27 cellular contexts compared by ENCODE assay signal in genomic region chr6:93849857-93850256, GRCh38.
DNase-seq lines count a peak whose midpoint lies in the region; TF ChIP-seq lines count a peak whose summit lies in the region.
"Had no signal": no experiment of that assay in that cellular context is flagged by ENCODE, and none has a peak within 500 bp of the region (broad histone marks: within the 10 kb centered on the region; RNA-seq: fewer than 3 reads in every experiment).

No MANE protein-coding gene starts in this region.

- H3K4me3 ChIP-seq in MG63: no peak overlapping the region
- no peak overlapping the region for H3K4me3 ChIP-seq in brain microvascular endothelial cell (ENCODE audit: low read depth, low read length)
- H3K4me3 ChIP-seq: adrenal gland, colonic mucosa, PC-9, prostate gland had no signal

- DNase-seq in MG63: peak; percentile 3
- peak; percentile 10 for DNase-seq in brain microvascular endothelial cell
- peak; percentile 2 for DNase-seq in left kidney (ENCODE audit: low read depth, low spot score)
- DNase-seq in smooth muscle cell of the brain vasculature (ENCODE audit: low read depth, low spot score): peak; percentile 49
- DNase-seq in NCI-H2227 (lab: John Stamatoyannopoulos, UW; ENCODE audit: unreplicated experiment): no peak
- DNase-seq in foreskin melanocyte: no peak
- DNase-seq in hepatic stellate cell (ENCODE audit: low spot score): no peak
- DNase-seq: activated CD8-positive, alpha-beta T cell treated with anti-CD3 and anti-CD28 coated beads, Interleukin-2, amount 10 ng/mL, durations not matched to agents 7 days and 5 days; activated naive CD4-positive, alpha-beta T cell treated with anti-CD3 and anti-CD28 coated beads for 36 hours; adrenal gland; Caco-2; colonic mucosa; DMS79; effector CD8-positive, alpha-beta T cell; HFFc6; islet precursor cell; KBM-7; left ventricle myocardium superior; naive B cell; NCI-H1105; NCI-H187 treated with DMSO at 0.1 percent for 48 hours; NCI-H526; nucleus accumbens; PC-9; T-helper 2 cell had no signal

- H3K27me3 ChIP-seq in MG63: no peaks in the 10 kb centered on the region
- no peaks in the 10 kb centered on the region for H3K27me3 ChIP-seq in brain microvascular endothelial cell (replicated peaks)
- H3K27me3 ChIP-seq: adrenal gland, colonic mucosa had no signal

- H3K27ac ChIP-seq in brain microvascular endothelial cell: no peak overlapping the region
- H3K27ac ChIP-seq: adrenal gland, colonic mucosa, epithelial cell of prostate, PC-9, prostate gland had no signal

- in situ Hi-C loops in brain microvascular endothelial cell (cut with HindIII; ENCODE audit: low pct_ligation_motif_present, low sequenced_read_pairs): no loop called here

- TF ChIP-seq CTCF in brain microvascular endothelial cell (IDR thresholded peaks at IDR 0.05; ENCODE audit: low read depth, low read length, missing control alignments): no peak

- no peaks in the 10 kb centered on the region; the same call in none of the 2 replicates for H3K9me3 ChIP-seq in MG63
- H3K9me3 ChIP-seq: adrenal gland, Caco-2, colonic mucosa, prostate gland had no signal

- H3K36me3 ChIP-seq in MG63 (no peaks in the 10 kb centered on the region), brain microvascular endothelial cell (replicated peaks) (no peaks in the 10 kb centered on the region)
- H3K36me3 ChIP-seq: adrenal gland, colonic mucosa, prostate gland had no signal

Comparison
In these comparisons a context has a peak if more than half of its experiments do, and no peak if none do; other contexts are left out.
1. DNase-seq: peak in MG63 (single experiment), brain microvascular endothelial cell (single experiment), left kidney (single experiment) and smooth muscle cell of the brain vasculature (single experiment); none in NCI-H2227 (single experiment), foreskin melanocyte (single experiment) and hepatic stellate cell (single experiment).